ENCODE assay signal across 20 cellular contexts in the genomic region with DNA sequence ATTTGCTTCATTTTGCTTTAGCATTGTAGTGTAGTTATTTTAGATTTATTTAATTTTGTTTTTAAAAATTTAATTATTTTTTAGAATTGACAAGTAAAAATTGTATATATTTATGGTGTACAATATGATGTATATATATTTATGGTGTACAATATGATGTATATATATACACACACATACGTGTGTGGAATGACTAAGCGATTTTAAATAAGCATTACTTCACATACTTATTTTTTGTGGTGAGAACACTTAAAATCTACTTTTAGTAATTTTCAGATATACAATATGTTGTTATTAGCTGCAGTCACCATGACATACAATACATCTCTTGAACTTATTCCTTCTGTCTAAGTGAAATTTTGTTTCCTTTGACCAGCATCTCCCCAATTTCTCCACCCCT.
DNase-seq lines count a peak whose midpoint lies in the region; ATAC-seq, FAIRE-seq and TF ChIP-seq lines count a peak whose summit lies in the region.
"Had no signal": no experiment of that assay in that cellular context is flagged by ENCODE, and none has a peak within 500 bp of the region (broad histone marks: within the 10 kb centered on the region; RNA-seq: fewer than 3 reads in every experiment).

No MANE protein-coding gene starts in this region.

- no peaks in the 10 kb centered on the region; the same call in 2 of the 3 replicates for H3K4me1 ChIP-seq in A549

- H3K9me3 ChIP-seq in A549, result no peaks in the 10 kb centered on the region; the same call in 2 of the 3 replicates

- POLR2A ChIA-PET in A549 (lab: Yijun Ruan, JAX), result no interaction called here

- CTCF ChIA-PET in A549 (lab: Yijun Ruan, JAX), result interaction anchor here (0.9 kb wide), 1 partner anchor 92 kb away, joined by 3 read pairs; no protein-coding TSS in a partner anchor

- ATAC-seq in A549 (no peak), HG02981 (IDR thresholded peaks at IDR 0.05; ENCODE audit: unreplicated experiment) (no peak)

- no peak for TF ChIP-seq EP300 in A549 (IDR thresholded peaks at IDR 0.05)

- no peak for TF ChIP-seq RAD21 in A549 (conservative IDR thresholded peaks at IDR 0.05 in 1 of 2, IDR thresholded peaks at IDR 0.05 in 1 of 2)

- no peak for TF ChIP-seq POLR2A in A549 (IDR thresholded peaks at IDR 0.05; ENCODE audit: low read length)

- no peak overlapping the region for H3K4me2 ChIP-seq in A549

- no peak overlapping the region for H3K27ac ChIP-seq in A549
- H3K27ac ChIP-seq: GM23248 had no signal

- H3K4me3 ChIP-seq in A549, result no peak overlapping the region
- H3K4me3 ChIP-seq: GM23248 had no signal

- no peak for TF ChIP-seq CTCF in A549 (IDR thresholded peaks at IDR 0.05)

- FAIRE-seq in A549 (lab: Jason Lieb, UNC) (no peak), GM18507 (lab: Jason Lieb, UNC) (peak; percentile 18), TTC549 (lab: Jason Lieb, UNC) (peak; percentile 91), frontal cortex (lab: Jason Lieb, UNC) (peak; percentile 98)
- FAIRE-seq: GM12892, GM19239, H1 had no signal

- DNase-seq in A549 (ENCODE audit: low read depth in 1 of 2, low spot score in 1 of 2) (no peak), GM18507 (ENCODE audit: extremely low spot score, insufficient read length, low read depth) (no peak), frontal cortex (ENCODE audit: low spot score in 2 of 2) (no peak), putamen (ENCODE audit: low spot score) (no peak), activated gamma-delta T cell treated with Interleukin-2 at 50 U/mL for 16 hours (no peak), hepatic stellate cell (ENCODE audit: low spot score) (no peak)
- DNase-seq: C1 segment of cervical spinal cord; Calu3; CD4-positive, alpha-beta memory T cell; COR-L47; DMS53; DMS79 treated with DMSO at 0.1 percent for 48 hours; GM23248; H7; HCEC 1CT had no signal

- 88% methylated on average over 2 of the region's 2 CpGs for WGBS in A549 (ENCODE audit: missing lambda C conversion rate)

TF ChIP-seq in A549, 52 proteins besides CTCF, POLR2A, EP300 and RAD21:
- TF ChIP-seq USF2 (IDR thresholded peaks at IDR 0.05) (no peak), CBX8 (IDR thresholded peaks at IDR 0.05) (no peak), EHMT2 (IDR thresholded peaks at IDR 0.05; ENCODE audit: low read depth) (no peak), MAFK (IDR thresholded peaks at IDR 0.05; ENCODE audit: partially characterized antibody) (peak; percentile 48), JUNB (IDR thresholded peaks at IDR 0.05) (no peak)
